8 cellular contexts compared by ENCODE assay signal in the genomic region with DNA sequence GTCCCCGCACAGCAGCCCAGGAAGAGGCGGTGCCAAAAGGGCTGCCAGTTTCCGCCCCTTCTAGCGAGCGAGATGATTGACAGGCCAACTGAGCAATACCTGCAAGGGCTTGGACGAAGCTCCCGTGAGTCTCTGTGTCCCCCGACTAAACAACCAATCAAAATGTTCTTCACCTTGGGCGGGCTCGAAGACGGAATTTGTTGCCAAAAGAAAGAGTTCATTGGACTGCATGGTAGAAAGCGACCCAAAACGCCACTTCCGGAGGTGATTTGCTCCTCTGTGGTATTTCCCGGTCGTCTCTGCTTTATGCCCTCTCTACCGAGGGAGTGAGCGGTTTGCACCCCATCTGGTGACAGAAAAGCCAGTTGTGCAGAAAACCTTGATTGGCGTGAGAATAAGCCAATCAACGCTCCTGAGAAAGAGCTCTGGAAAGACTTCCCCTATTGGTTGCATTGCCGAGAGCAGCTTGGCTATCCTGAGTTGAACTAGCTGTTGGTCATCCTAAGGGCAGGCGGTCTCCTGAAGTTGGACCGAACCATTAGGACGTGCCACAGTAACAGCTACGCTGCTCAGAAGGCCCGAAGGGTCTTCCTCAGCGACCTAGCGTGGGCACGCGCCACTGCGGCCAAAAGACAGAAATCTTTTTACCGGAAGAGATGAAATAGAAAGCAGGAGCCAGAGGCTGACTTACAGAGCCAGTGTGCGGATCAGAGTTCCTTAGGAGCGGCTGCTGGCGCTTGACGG. TPM values are rescaled to one million over a fixed set of nuclear protein-coding genes. Genes with fewer than 3 reads are reported as not detected.
DNase-seq lines count a peak whose midpoint lies in the region; ATAC-seq, FAIRE-seq and TF ChIP-seq lines count a peak whose summit lies in the region.

No MANE protein-coding gene starts in this region.

- WGBS in smooth muscle cell (ENCODE audit: low lambda C conversion rate): under 1% methylated on average over 36 of the region's 36 CpGs

- H4K20me1 ChIP-seq in smooth muscle cell (ENCODE audit: low read depth): peaks cover 37% of the 10 kb centered on the region

- no peaks in the 10 kb centered on the region for H3K9me3 Mint-ChIP-seq in immature natural killer cell

- peak overlapping the region; percentile 74 for H2AFZ ChIP-seq in ACC112 (ENCODE audit: low read length, unreplicated experiment)
- peak overlapping the region; percentile 92 for H2AFZ ChIP-seq in smooth muscle cell (ENCODE audit: low read depth)

- H3K27me3 ChIP-seq in ACC112 (ENCODE audit: insufficient read depth, low read length): no peaks in the 10 kb centered on the region
- no peaks in the 10 kb centered on the region for H3K27me3 ChIP-seq in bronchial epithelial cell (ENCODE audit: control insufficient read depth, insufficient read depth, low read length)
- H3K27me3 ChIP-seq in smooth muscle cell (ENCODE audit: low read depth): no peaks in the 10 kb centered on the region

- H3K9ac ChIP-seq in smooth muscle cell (ENCODE audit: low read depth): peak overlapping the region; percentile 73

- peaks cover 17% of the 10 kb centered on the region for H3F3A ChIP-seq in smooth muscle cell (ENCODE audit: low read depth)

- H3K4me1 ChIP-seq in ACC112 (ENCODE audit: control insufficient read depth, insufficient read depth, low read length, unreplicated experiment) (peaks cover 19% of the 10 kb centered on the region), smooth muscle cell (ENCODE audit: low read depth) (peaks cover 30% of the 10 kb centered on the region)

- peak overlapping the region; percentile 91 for H3K4me2 ChIP-seq in smooth muscle cell

- TF ChIP-seq CTCF in bronchial epithelial cell (IDR thresholded peaks at IDR 0.05; ENCODE audit: insufficient read depth, low read length, severe bottlenecking) (no peak), smooth muscle cell (IDR thresholded peaks at IDR 0.05; ENCODE audit: borderline replicate concordance, insufficient read depth, poor library complexity, severe bottlenecking) (no peak)

- peak; percentile 43 for FAIRE-seq in bronchial epithelial cell (lab: Jason Lieb, UNC)

- peak; percentile 80 to 96 for DNase-seq in NCI-H187 (lab: John Stamatoyannopoulos, UW)
- DNase-seq in T-helper 17 cell: peak in 2 of 3 donors; percentile 89 to 96
- DNase-seq in bronchial epithelial cell (ENCODE audit: low read depth): peak; percentile 100
- peak; percentile 98 to 99 (median 99) for DNase-seq in immature natural killer cell
- DNase-seq in smooth muscle cell (lab: John Stamatoyannopoulos, UW; ENCODE audit: unreplicated experiment): peak; percentile 96

- H3K4me1 Mint-ChIP-seq in T-helper 17 cell: peaks cover 43% of the 10 kb centered on the region
- peaks cover 46 to 51% of the 10 kb centered on the region in 2 donors for H3K4me1 Mint-ChIP-seq in immature natural killer cell

- H3K79me2 ChIP-seq in ACC112 (ENCODE audit: control insufficient read depth, insufficient read depth, low read length, unreplicated experiment) (peaks cover 41% of the 10 kb centered on the region), smooth muscle cell (ENCODE audit: low read depth) (peaks cover 40% of the 10 kb centered on the region)

- peak overlapping the region; percentile 81 for H3K4me3 ChIP-seq in ACC112 (ENCODE audit: low read depth, low read length)
- peak overlapping the region; percentile 48 for H3K4me3 ChIP-seq in bronchial epithelial cell (ENCODE audit: low read depth, low read length)
- H3K4me3 ChIP-seq in smooth muscle cell: peak overlapping the region; percentile 76

- peak overlapping the region; percentile 99 for H3K4me3 Mint-ChIP-seq in T-helper 17 cell
- H3K4me3 Mint-ChIP-seq in immature natural killer cell: peak overlapping the region; percentile 99 to 100 (median 100)

- H3K9me3 ChIP-seq in T-helper 17 cell (ENCODE audit: control insufficient read depth, low read length, poor library complexity, severe bottlenecking): no peaks in the 10 kb centered on the region
- H3K9me3 ChIP-seq in smooth muscle cell (replicated peaks; ENCODE audit: low read depth): no peaks in the 10 kb centered on the region

- H3K36me3 ChIP-seq in ACC112 (ENCODE audit: insufficient read depth, low read length): no peaks in the 10 kb centered on the region
- H3K36me3 ChIP-seq in bronchial epithelial cell (ENCODE audit: control insufficient read depth, insufficient read depth, low read length): no peaks in the 10 kb centered on the region
- no peaks in the 10 kb centered on the region for H3K36me3 ChIP-seq in smooth muscle cell (ENCODE audit: low read depth)

- ATAC-seq in GM18505 (IDR thresholded peaks at IDR 0.05; ENCODE audit: unreplicated experiment) (peak; percentile 4), HG02943 (IDR thresholded peaks at IDR 0.05; ENCODE audit: low read depth, unreplicated experiment) (peak; percentile 85), T-helper 17 cell (peak; percentile 87)

- H3K36me3 Mint-ChIP-seq in T-helper 17 cell (ENCODE audit: low read depth): peaks cover 2% of the 10 kb centered on the region
- H3K36me3 Mint-ChIP-seq in immature natural killer cell: peaks cover 0 to 4% (median 0%) of the 10 kb centered on the region in 3 donors

- peak overlapping the region; percentile 99 for H3K27ac Mint-ChIP-seq in T-helper 17 cell
- H3K27ac Mint-ChIP-seq in immature natural killer cell: peak overlapping the region; percentile 100

- H3K27me3 Mint-ChIP-seq in T-helper 17 cell: no peaks in the 10 kb centered on the region
- H3K27me3 Mint-ChIP-seq in immature natural killer cell (ENCODE audit: low read depth in 3 of 3): peaks cover 7 to 13% (median 9%) of the 10 kb centered on the region in 3 donors

- H3K27ac ChIP-seq in ACC112 (ENCODE audit: low read depth, low read length): peak overlapping the region; percentile 96
- peak overlapping the region; percentile 86 for H3K27ac ChIP-seq in smooth muscle cell (ENCODE audit: low read depth)

- peak; percentile 97 for TF ChIP-seq POLR2A in GM18505 (IDR thresholded peaks at IDR 0.05; ENCODE audit: borderline replicate concordance, extremely low read depth, insufficient read depth, insufficient read length)

RNA-seq across cellular contexts. Expression of a gene that starts 0.5 kb away (rescaled TPM):
- total RNA-seq in T-helper 17 cell (10 to 100 TPM; 76.5 to 80.1 TPM), bronchial epithelial cell (32.9 and 34.8 TPM in 2 replicates), smooth muscle cell (50.9 and 69.6 TPM in 2 replicates)
- polyA plus RNA-seq in immature natural killer cell (10 to 100 TPM in 2 of 3 donors, 1 to 10 TPM in 1; 9.5 to 12.4 (median 10.3) TPM), smooth muscle cell (18.4 and 22.1 TPM in 2 replicates)

Comparison
In these comparisons a context has a peak if more than half of its experiments do, and no peak if none do; other contexts are left out.
1. Peak in every context shown above with its lines: DNase-seq, ATAC-seq, H3K4me3 ChIP-seq and H3K27ac ChIP-seq.
2. ATAC-seq: peak in every context shown above with its lines; median percentile 87 in T-helper 17 cell; 85 in HG02943; 4 in GM18505.